Comparison of ENCODE assay signal across 16 cellular contexts in genomic region chr16:75065808-75066149, GRCh38. TPM values are rescaled to one million over a fixed set of nuclear protein-coding genes. Genes with fewer than 3 reads are reported as not detected.
DNase-seq lines count a peak whose midpoint lies in the region; ATAC-seq and TF ChIP-seq lines count a peak whose summit lies in the region.
"Had no signal": no experiment of that assay in that cellular context is flagged by ENCODE, and none has a peak within 500 bp of the region (broad histone marks: within the 10 kb centered on the region; RNA-seq: fewer than 3 reads in every experiment).

No MANE protein-coding gene starts in this region.

- peak overlapping the region; percentile 82 for H3K27ac Mint-ChIP-seq in T-helper 2 cell treated with Interferon-gamma antibody and Interleukin-4, amounts not matched to agents 5 μg/mL and 100 μg/mL, for 36 hours
- H3K27ac Mint-ChIP-seq in activated T-helper 17 cell treated with anti-CD3 and anti-CD28 coated beads, Interleukin-2, amount 50 U/mL, for 72 hours: no peak overlapping the region

- no peaks in the 10 kb centered on the region for H3K9me3 ChIP-seq in mucosa of stomach (ENCODE audit: control insufficient read depth, low read length)
- H3K9me3 ChIP-seq in testis: no peaks in the 10 kb centered on the region
- no peaks in the 10 kb centered on the region for H3K9me3 ChIP-seq in MG63

- H3K9me3 Mint-ChIP-seq in T-helper 2 cell treated with Interferon-gamma antibody and Interleukin-4, amounts not matched to agents 5 μg/mL and 100 μg/mL, for 36 hours: no peaks in the 10 kb centered on the region
- H3K9me3 Mint-ChIP-seq in activated T-helper 17 cell treated with anti-CD3 and anti-CD28 coated beads, Interleukin-2, amount 50 U/mL, for 72 hours: no peaks in the 10 kb centered on the region

- peak overlapping the region; percentile 79 for H3K9ac ChIP-seq in mucosa of stomach (ENCODE audit: low read length)

- H3K4me1 Mint-ChIP-seq in T-helper 2 cell treated with Interferon-gamma antibody and Interleukin-4, amounts not matched to agents 5 μg/mL and 100 μg/mL, for 36 hours (ENCODE audit: low read depth): peaks cover 67% of the 10 kb centered on the region
- peaks cover 47% of the 10 kb centered on the region for H3K4me1 Mint-ChIP-seq in activated T-helper 17 cell treated with anti-CD3 and anti-CD28 coated beads, Interleukin-2, amount 50 U/mL, for 72 hours

- H3K27me3 ChIP-seq in mucosa of stomach (ENCODE audit: control insufficient read depth, insufficient read depth, low read length) (no peaks in the 10 kb centered on the region), testis (no peaks in the 10 kb centered on the region), MG63 (no peaks in the 10 kb centered on the region)

- peaks cover 6% of the 10 kb centered on the region for H3K36me3 Mint-ChIP-seq in T-helper 2 cell treated with Interferon-gamma antibody and Interleukin-4, amounts not matched to agents 5 μg/mL and 100 μg/mL, for 36 hours (ENCODE audit: low read depth)
- H3K36me3 Mint-ChIP-seq in activated T-helper 17 cell treated with anti-CD3 and anti-CD28 coated beads, Interleukin-2, amount 50 U/mL, for 72 hours (ENCODE audit: low read depth): no peaks in the 10 kb centered on the region

- H3K4me3 ChIP-seq in mucosa of stomach (ENCODE audit: low read length) (peak overlapping the region; percentile 12), testis (no peak overlapping the region), MG63 (no peak overlapping the region)
- H3K4me3 ChIP-seq: skin epidermis had no signal

- TF ChIP-seq CTCF in testis (IDR thresholded peaks at IDR 0.05): no peak

- peak overlapping the region; percentile 20 to 33 for H3K27ac ChIP-seq in testis
- H3K27ac ChIP-seq: C4-2B had no signal

- H3K36me3 ChIP-seq in mucosa of stomach (ENCODE audit: control insufficient read depth, insufficient read depth, low read length) (no peaks in the 10 kb centered on the region), testis (ENCODE audit: low read depth, missing control alignments) (no peaks in the 10 kb centered on the region), MG63 (no peaks in the 10 kb centered on the region)

- H3K4me1 ChIP-seq in mucosa of stomach (ENCODE audit: control insufficient read depth, insufficient read depth, low read length) (peaks cover 75% of the 10 kb centered on the region), testis (peaks cover 41% of the 10 kb centered on the region)

- TF ChIP-seq POLR2A in testis (IDR thresholded peaks at IDR 0.05): no peak

- H3K27me3 Mint-ChIP-seq in T-helper 2 cell treated with Interferon-gamma antibody and Interleukin-4, amounts not matched to agents 5 μg/mL and 100 μg/mL, for 36 hours (ENCODE audit: low read depth): no peaks in the 10 kb centered on the region
- H3K27me3 Mint-ChIP-seq in activated T-helper 17 cell treated with anti-CD3 and anti-CD28 coated beads, Interleukin-2, amount 50 U/mL, for 72 hours: no peaks in the 10 kb centered on the region
- H3K27me3 Mint-ChIP-seq: brain had no signal

- intact Hi-C loops in testis (cut with DNase I; ENCODE audit: low total_unique reads): no loop called here

- H3K4me3 Mint-ChIP-seq in T-helper 2 cell treated with Interferon-gamma antibody and Interleukin-4, amounts not matched to agents 5 μg/mL and 100 μg/mL, for 36 hours: peak overlapping the region; percentile 43
- H3K4me3 Mint-ChIP-seq in activated T-helper 17 cell treated with anti-CD3 and anti-CD28 coated beads, Interleukin-2, amount 50 U/mL, for 72 hours: peak overlapping the region; percentile 76
- H3K4me3 Mint-ChIP-seq: brain had no signal

- 71 to 75% methylated on average over 4 of the region's 4 CpGs for WGBS in testis, 2 donors

- no peak for ATAC-seq in activated T-helper 17 cell treated with anti-CD3 and anti-CD28 coated beads, Interleukin-2, amount 50 U/mL, for 72 hours (replicated peaks)
- ATAC-seq in HG03442 (IDR thresholded peaks at IDR 0.05; ENCODE audit: unreplicated experiment): no peak
- ATAC-seq: activated CD4-positive, CD25-positive, alpha-beta regulatory T cell treated with anti-CD3 and anti-CD28 coated beads, Interleukin-2, amount 50 U/mL, for 24 hours had no signal

- DNase-seq in T-helper 2 cell treated with Interferon-gamma antibody and Interleukin-4, amounts not matched to agents 5 μg/mL and 100 μg/mL, for 36 hours (ENCODE audit: low spot score): no peak
- DNase-seq in T-helper 2 cell (no peak), testis (no peak), MG63 (no peak)
- DNase-seq in activated effector memory CD4-positive, alpha-beta T cell treated with Interleukin-2 at 50 U/mL for 16 hours: no peak
- DNase-seq: islet precursor cell; NCI-H1105; NCI-H2227 treated with DMSO at 0.1 percent for 48 hours; NK-92 treated with Interleukin-12 subunit alpha and Interleukin-12 subunit beta, amount 100 ng/mL, for 24 hours had no signal

RNA-seq across cellular contexts. Expression of gene LDHD, which starts 50.8 kb away (rescaled TPM):
- total RNA-seq in activated T-helper 17 cell treated with anti-CD3 and anti-CD28 coated beads, Interleukin-2, amount 50 U/mL, for 72 hours: under 1 TPM; 0.11 to 0.48 TPM
- 10 to 100 TPM in 1 of 2 donors, 1 to 10 TPM in 1; 5.0 to 14.4 TPM for total RNA-seq in testis
- polyA plus RNA-seq in testis (ENCODE audit: insufficient read depth, low read depth, low replicate concordance): 4.2 TPM
- total RNA-seq in MG63 (2014; rRNA removed; shearing (Covaris generic); ENCODE audit: low replicate concordance): not detected in 2 replicates
